In the genomic region with DNA sequence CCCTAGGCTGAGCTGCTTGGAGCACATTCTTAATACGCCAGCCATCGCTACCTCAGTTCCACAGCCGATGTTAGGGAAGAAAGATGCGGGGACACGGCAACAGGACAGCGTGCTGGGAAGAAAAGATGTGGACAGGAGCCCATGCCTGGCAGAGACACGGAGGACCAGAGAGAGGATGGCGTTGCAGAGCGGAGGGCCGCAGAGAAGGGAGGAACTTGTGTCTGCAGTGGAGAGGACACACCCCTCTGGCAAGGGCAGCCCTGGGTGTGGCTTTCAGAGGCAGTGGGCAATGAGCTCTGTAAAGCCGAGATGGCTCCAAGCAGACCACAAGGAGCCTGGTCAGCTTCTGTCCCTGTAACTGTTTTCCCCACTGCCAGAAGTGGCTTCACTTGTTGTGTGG, we compare ENCODE assay signal across 2 cellular contexts. TPM values are rescaled to one million over a fixed set of nuclear protein-coding genes. Genes with fewer than 3 reads are reported as not detected.
"Had no signal": no experiment of that assay in that cellular context is flagged by ENCODE, and none has a peak within 500 bp of the region (broad histone marks: within the 10 kb centered on the region; RNA-seq: fewer than 3 reads in every experiment).

No MANE protein-coding gene starts in this region.

RNA-seq across cellular contexts. Expression of a gene that starts 4.2 kb away (rescaled TPM):
- total RNA-seq: osteoblast, smooth muscle cell had no signal
- polyA plus RNA-seq: smooth muscle cell had no signal
